ENCODE assay signal across 15 cellular contexts in genomic region chr1:154304664-154305337, GRCh38. TPM values are rescaled to one million over a fixed set of nuclear protein-coding genes. Genes with fewer than 3 reads are reported as not detected.
DNase-seq lines count a peak whose midpoint lies in the region; ATAC-seq and TF ChIP-seq lines count a peak whose summit lies in the region.
"Had no signal": no experiment of that assay in that cellular context is flagged by ENCODE, and none has a peak within 500 bp of the region (broad histone marks: within the 10 kb centered on the region; RNA-seq: fewer than 3 reads in every experiment).

No MANE protein-coding gene starts in this region.

- no peak overlapping the region for H3K4me3 Mint-ChIP-seq in activated T-cell treated with anti-CD3 and anti-CD28 coated beads, Interleukin-2, amount 50 U/mL, for 24 hours

- no peak overlapping the region for H3K4me2 ChIP-seq in MM.1S (ENCODE audit: low read depth, low read length)
- H3K4me2 ChIP-seq: SK-N-SH had no signal

- no peak overlapping the region for H3K4me3 ChIP-seq in MM.1S (ENCODE audit: low read length)
- H3K4me3 ChIP-seq: sigmoid colon had no signal

- H3K27me3 Mint-ChIP-seq in activated T-cell treated with anti-CD3 and anti-CD28 coated beads, Interleukin-2, amount 50 U/mL, for 24 hours, result no peaks in the 10 kb centered on the region

- no peaks in the 10 kb centered on the region for H3K9me3 ChIP-seq in MM.1S (replicated peaks; ENCODE audit: insufficient read depth, low read length)
- H3K9me3 ChIP-seq: sigmoid colon, SK-N-SH had no signal

- no peaks in the 10 kb centered on the region for H3K36me3 ChIP-seq in MM.1S (replicated peaks; ENCODE audit: insufficient read depth, low read length)
- H3K36me3 ChIP-seq: brain microvascular endothelial cell, sigmoid colon had no signal

- H3K4me1 Mint-ChIP-seq in activated T-cell treated with anti-CD3 and anti-CD28 coated beads, Interleukin-2, amount 50 U/mL, for 24 hours (ENCODE audit: low read depth), result peaks cover 33% of the 10 kb centered on the region

- H3K27ac Mint-ChIP-seq in activated T-cell treated with anti-CD3 and anti-CD28 coated beads, Interleukin-2, amount 50 U/mL, for 24 hours, result peak overlapping the region; percentile 67

- TF ChIP-seq CTCF in GM10266 (IDR thresholded peaks at IDR 0.05; ENCODE audit: control insufficient read depth, insufficient read depth, low read depth, missing control alignments) (no peak), MM.1S (IDR thresholded peaks at IDR 0.05; ENCODE audit: low read length) (no peak)

- H3K9me3 Mint-ChIP-seq in activated T-cell treated with anti-CD3 and anti-CD28 coated beads, Interleukin-2, amount 50 U/mL, for 24 hours, result no peaks in the 10 kb centered on the region

- ATAC-seq in HG02642 (IDR thresholded peaks at IDR 0.05; ENCODE audit: poor library complexity, unreplicated experiment) (peak; percentile 62), esophagus mucosa (no peak)

- DNase-seq in GM10266 (ENCODE audit: extremely low spot score), result peak; percentile 16
- peak; percentile 39 for DNase-seq in activated T-cell treated with anti-CD3 and anti-CD28 coated beads, Interleukin-2, amount 50 U/mL, for 24 hours
- DNase-seq in putamen (ENCODE audit: low spot score), result peak; percentile 80
- DNase-seq in CD1c-positive myeloid dendritic cell (ENCODE audit: extremely low spot score), result no peak
- DNase-seq in MM.1S, result no peak
- DNase-seq in cardiac septum (ENCODE audit: low spot score), result no peak
- DNase-seq: brain microvascular endothelial cell, COR-L47, NCI-H1048, sigmoid colon, SK-N-SH had no signal

- H3K9me2 ChIP-seq in MM.1S (replicated peaks; ENCODE audit: insufficient read depth, low read length), result no peaks in the 10 kb centered on the region
- H3K9me2 ChIP-seq: SK-N-SH had no signal

- H3F3A ChIP-seq in MM.1S (ENCODE audit: insufficient read depth, low read length), result no peaks in the 10 kb centered on the region

- no peak overlapping the region for H3K27ac ChIP-seq in MM.1S (ENCODE audit: low read length)
- H3K27ac ChIP-seq: brain microvascular endothelial cell, sigmoid colon had no signal

- no peaks in the 10 kb centered on the region for H3K36me3 Mint-ChIP-seq in activated T-cell treated with anti-CD3 and anti-CD28 coated beads, Interleukin-2, amount 50 U/mL, for 24 hours (ENCODE audit: low read depth)

- no peaks in the 10 kb centered on the region for H4K20me1 ChIP-seq in MM.1S (ENCODE audit: insufficient read depth, low read length)

- H2AFZ ChIP-seq in MM.1S (ENCODE audit: low read length), result no peak overlapping the region

- H3K9ac ChIP-seq in MM.1S (ENCODE audit: low read length), result no peak overlapping the region
- H3K9ac ChIP-seq: SK-N-SH had no signal

- H3K4me1 ChIP-seq in MM.1S (ENCODE audit: low read length), result no peaks in the 10 kb centered on the region
- H3K4me1 ChIP-seq: sigmoid colon had no signal

- H3K27me3 ChIP-seq in MM.1S (replicated peaks; ENCODE audit: insufficient read depth, low read length), result no peaks in the 10 kb centered on the region
- H3K27me3 ChIP-seq: brain microvascular endothelial cell, sigmoid colon had no signal

- intact Hi-C loops in cardiac septum (cut with DNase I), result no loop called here

- H3K79me2 ChIP-seq in MM.1S (ENCODE audit: low read length), result no peaks in the 10 kb centered on the region

RNA-seq across cellular contexts. Expression of gene AQP10, which starts 16.1 kb away (rescaled TPM):
- total RNA-seq in cardiac septum (0.70 TPM), esophagus mucosa (not detected)
- total RNA-seq: epithelial cell of proximal tubule, HT-29, sigmoid colon had no signal

RNA-seq across cellular contexts. Expression of gene ATP8B2, which starts 20.5 kb away (rescaled TPM):
- total RNA-seq in cardiac septum, result 22.5 TPM
- 3.7 TPM for total RNA-seq in esophagus mucosa

RNA-seq across cellular contexts. Expression of gene HAX1, which starts 32.4 kb away (rescaled TPM):
- 132 TPM for total RNA-seq in cardiac septum
- total RNA-seq in esophagus mucosa, result 86.6 TPM

Comparison
In these comparisons a context has a peak if more than half of its experiments do, and no peak if none do; other contexts are left out.
1. DNase-seq: peak in GM10266 (single experiment), activated T-cell treated with anti-CD3 and anti-CD28 coated beads, Interleukin-2, amount 50 U/mL, for 24 hours (single experiment) and putamen (single experiment); none in CD1c-positive myeloid dendritic cell (single experiment), MM.1S (single experiment) and cardiac septum (single experiment).